In the genomic region with DNA sequence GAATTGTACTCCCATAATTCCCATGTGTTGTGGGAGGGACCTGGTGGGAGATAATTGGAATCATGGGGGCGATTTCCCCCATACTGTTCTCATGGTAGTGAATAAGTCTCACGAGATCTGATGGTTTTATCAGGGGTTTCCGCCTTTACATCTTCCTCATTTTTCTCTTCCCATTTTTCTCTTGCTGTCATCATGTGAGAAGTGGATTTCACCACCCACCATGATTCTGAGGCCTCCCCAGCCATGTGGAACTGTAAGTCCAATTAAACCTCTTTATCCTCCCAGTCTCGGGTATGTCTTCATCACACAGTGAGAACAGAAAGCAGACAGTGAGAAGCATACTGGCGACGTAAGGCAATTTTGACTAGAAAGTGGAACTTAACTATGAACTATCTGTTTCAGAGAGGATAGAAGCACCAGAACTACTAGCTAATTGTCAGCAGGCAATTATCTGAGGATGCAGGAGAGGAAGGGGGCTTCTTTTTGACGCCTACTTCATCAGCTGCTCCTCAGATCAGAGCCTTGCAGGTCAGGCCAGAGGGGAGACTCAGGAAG, we compare ENCODE assay signal across 25 cellular contexts. TPM values are rescaled to one million over a fixed set of nuclear protein-coding genes. Genes with fewer than 3 reads are reported as not detected.
"Had no signal": no experiment of that assay in that cellular context is flagged by ENCODE, and none has a peak within 500 bp of the region (broad histone marks: within the 10 kb centered on the region; RNA-seq: fewer than 3 reads in every experiment).

No MANE protein-coding gene starts in this region.

- DNase-seq: activated B cell treated with CpG ODN at 0.5 μM for 24 hours; activated CD4-positive, alpha-beta memory T cell treated with anti-CD3 and anti-CD28 coated beads, Interleukin-2, amount 10 ng/mL, durations not matched to agents 7 days and 5 days; activated CD4-positive, alpha-beta T cell treated with anti-CD3 and anti-CD28 coated beads, Interleukin-2, amount 50 U/mL, for 1 hour; activated gamma-delta T cell; activated naive CD4-positive, alpha-beta T cell treated with anti-CD3 and anti-CD28 coated beads for 36 hours; activated T-cell treated with anti-CD3 and anti-CD28 coated beads for 4 hours; activated T-cell treated with anti-CD3 and anti-CD28 coated beads, Interleukin-2, amount 50 U/mL, for 48 hours; amygdala; brain microvascular endothelial cell; MG63; NCI-H1092 treated with DMSO at 0.1 percent for 48 hours; NCI-H1417 treated with DMSO at 0.1 percent for 48 hours; NCI-H1694 treated with DMSO at 0.1 percent for 48 hours; NCI-H2029 treated with DMSO at 0.1 percent for 48 hours; NCI-H345; NCI-H510A; Peyer's patch; Right ventricle myocardium superior; SJCRH30; SK-N-SH; T-helper 17 cell; T-helper 9 cell had no signal

- ATAC-seq: activated T-helper 17 cell treated with anti-CD3 and anti-CD28 coated beads, Interleukin-2, amount 50 U/mL, for 72 hours; T-helper 17 cell had no signal

RNA-seq across cellular contexts. Expression of gene GPR50, which starts 8.5 kb away (rescaled TPM):
- total RNA-seq: activated B cell treated with CpG ODN at 0.5 μM for 24 hours; activated CD4-positive, alpha-beta memory T cell treated with anti-CD3 and anti-CD28 coated beads, Interleukin-2, amount 10 ng/mL, durations not matched to agents 7 days and 5 days; activated CD8-positive, alpha-beta memory T cell treated with anti-CD3 and anti-CD28 coated beads for 36 hours; activated naive CD4-positive, alpha-beta T cell treated with anti-CD3 and anti-CD28 coated beads for 36 hours; activated T-helper 17 cell treated with anti-CD3 and anti-CD28 coated beads, Interleukin-2, amount 50 U/mL, for 72 hours; cardiac muscle cell; Peyer's patch; Right ventricle myocardium superior; SJCRH30; T-helper 17 cell had no signal
